In the genomic region with DNA sequence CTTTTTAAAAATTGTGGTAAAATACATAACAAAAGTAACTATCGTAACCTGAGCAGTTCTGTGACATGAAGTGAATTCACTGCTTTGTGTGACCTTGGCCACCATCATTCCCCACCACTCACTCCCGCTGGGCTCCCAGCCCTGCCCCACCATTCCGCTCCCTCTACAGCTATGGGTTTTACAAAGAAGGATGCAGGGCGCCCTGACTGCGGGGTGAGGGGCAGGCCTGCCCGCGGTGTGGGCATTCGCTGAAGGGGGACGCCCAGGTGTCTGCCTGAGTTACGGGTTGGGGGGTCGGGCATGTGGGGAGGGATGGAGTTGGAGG, we compare ENCODE assay signal across 1 cellular context.
TF ChIP-seq lines count a peak whose summit lies in the region.

A gene with protein sequence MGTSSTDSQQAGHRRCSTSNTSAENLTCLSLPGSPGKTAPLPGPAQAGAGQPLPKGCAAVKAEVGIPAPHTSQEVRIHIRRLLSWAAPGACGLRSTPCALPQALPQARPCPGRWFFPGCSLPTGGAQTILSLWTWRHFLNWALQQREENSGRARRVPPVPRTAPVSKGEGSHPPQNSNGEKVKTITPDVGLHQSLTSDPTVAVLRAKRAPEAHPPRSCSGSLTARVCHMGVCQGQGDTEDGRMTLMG (minus strand): TSS at position 38 of the 325 bp plus-strand sequence. CDS start 335 bp downstream, outside the sequence.

TF ChIP-seq in HepG2, 621 proteins besides CTCF, POLR2A, EP300 and RAD21 (continued from another document):
- TF ChIP-seq, protein P1, sequence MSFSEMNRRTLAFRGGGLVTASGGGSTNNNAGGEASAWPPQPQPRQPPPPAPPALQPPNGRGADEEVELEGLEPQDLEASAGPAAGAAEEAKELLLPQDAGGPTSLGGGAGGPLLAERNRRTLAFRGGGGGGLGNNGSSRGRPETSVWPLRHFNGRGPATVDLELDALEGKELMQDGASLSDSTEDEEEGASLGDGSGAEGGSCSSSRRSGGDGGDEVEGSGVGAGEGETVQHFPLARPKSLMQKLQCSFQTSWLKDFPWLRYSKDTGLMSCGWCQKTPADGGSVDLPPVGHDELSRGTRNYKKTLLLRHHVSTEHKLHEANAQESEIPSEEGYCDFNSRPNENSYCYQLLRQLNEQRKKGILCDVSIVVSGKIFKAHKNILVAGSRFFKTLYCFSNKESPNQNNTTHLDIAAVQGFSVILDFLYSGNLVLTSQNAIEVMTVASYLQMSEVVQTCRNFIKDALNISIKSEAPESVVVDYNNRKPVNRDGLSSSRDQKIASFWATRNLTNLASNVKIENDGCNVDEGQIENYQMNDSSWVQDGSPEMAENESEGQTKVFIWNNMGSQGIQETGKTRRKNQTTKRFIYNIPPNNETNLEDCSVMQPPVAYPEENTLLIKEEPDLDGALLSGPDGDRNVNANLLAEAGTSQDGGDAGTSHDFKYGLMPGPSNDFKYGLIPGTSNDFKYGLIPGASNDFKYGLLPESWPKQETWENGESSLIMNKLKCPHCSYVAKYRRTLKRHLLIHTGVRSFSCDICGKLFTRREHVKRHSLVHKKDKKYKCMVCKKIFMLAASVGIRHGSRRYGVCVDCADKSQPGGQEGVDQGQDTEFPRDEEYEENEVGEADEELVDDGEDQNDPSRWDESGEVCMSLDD (CRISPR knock-in tag; IDR thresholded peaks at IDR 0.05; ENCODE audit: borderline replicate concordance) = 0 out of 2 replicates have a peak, but pooled peaks have one; percentile 4
- TF ChIP-seq, protein P2, sequence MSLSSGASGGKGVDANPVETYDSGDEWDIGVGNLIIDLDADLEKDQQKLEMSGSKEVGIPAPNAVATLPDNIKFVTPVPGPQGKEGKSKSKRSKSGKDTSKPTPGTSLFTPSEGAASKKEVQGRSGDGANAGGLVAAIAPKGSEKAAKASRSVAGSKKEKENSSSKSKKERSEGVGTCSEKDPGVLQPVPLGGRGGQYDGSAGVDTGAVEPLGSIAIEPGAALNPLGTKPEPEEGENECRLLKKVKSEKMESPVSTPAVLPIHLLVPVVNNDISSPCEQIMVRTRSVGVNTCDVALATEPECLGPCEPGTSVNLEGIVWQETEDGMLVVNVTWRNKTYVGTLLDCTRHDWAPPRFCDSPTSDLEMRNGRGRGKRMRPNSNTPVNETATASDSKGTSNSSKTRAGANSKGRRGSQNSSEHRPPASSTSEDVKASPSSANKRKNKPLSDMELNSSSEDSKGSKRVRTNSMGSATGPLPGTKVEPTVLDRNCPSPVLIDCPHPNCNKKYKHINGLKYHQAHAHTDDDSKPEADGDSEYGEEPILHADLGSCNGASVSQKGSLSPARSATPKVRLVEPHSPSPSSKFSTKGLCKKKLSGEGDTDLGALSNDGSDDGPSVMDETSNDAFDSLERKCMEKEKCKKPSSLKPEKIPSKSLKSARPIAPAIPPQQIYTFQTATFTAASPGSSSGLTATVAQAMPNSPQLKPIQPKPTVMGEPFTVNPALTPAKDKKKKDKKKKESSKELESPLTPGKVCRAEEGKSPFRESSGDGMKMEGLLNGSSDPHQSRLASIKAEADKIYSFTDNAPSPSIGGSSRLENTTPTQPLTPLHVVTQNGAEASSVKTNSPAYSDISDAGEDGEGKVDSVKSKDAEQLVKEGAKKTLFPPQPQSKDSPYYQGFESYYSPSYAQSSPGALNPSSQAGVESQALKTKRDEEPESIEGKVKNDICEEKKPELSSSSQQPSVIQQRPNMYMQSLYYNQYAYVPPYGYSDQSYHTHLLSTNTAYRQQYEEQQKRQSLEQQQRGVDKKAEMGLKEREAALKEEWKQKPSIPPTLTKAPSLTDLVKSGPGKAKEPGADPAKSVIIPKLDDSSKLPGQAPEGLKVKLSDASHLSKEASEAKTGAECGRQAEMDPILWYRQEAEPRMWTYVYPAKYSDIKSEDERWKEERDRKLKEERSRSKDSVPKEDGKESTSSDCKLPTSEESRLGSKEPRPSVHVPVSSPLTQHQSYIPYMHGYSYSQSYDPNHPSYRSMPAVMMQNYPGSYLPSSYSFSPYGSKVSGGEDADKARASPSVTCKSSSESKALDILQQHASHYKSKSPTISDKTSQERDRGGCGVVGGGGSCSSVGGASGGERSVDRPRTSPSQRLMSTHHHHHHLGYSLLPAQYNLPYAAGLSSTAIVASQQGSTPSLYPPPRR (CRISPR knock-in tag; IDR thresholded peaks at IDR 0.05; ENCODE audit: borderline replicate concordance) = peak; percentile 10; the same call in 1 of the 2 replicates
- TF ChIP-seq CAMTA2 (CRISPR knock-in tag; IDR thresholded peaks at IDR 0.05; ENCODE audit: borderline replicate concordance) = no peak
- TF ChIP-seq ZNF230 (CRISPR knock-in tag; IDR thresholded peaks at IDR 0.05) = 0 out of 2 replicates have a peak, but pooled peaks have one; percentile 35
TF ChIP-seq in HepG2: peak in this region for 6.
